In genomic region chr16:79076039-79076767, GRCh38 we compare ENCODE assay signal across 18 cellular contexts.
DNase-seq lines count a peak whose midpoint lies in the region; ATAC-seq lines count a peak whose summit lies in the region.
"Had no signal": no experiment of that assay in that cellular context is flagged by ENCODE, and none has a peak within 500 bp of the region (broad histone marks: within the 10 kb centered on the region; RNA-seq: fewer than 3 reads in every experiment).

No MANE protein-coding gene starts in this region.

- H3K4me1 Mint-ChIP-seq in activated naive CD4-positive, alpha-beta T cell treated with anti-CD3 and anti-CD28 coated beads for 36 hours (ENCODE audit: low read depth): peaks cover 43% of the 10 kb centered on the region
- peaks cover 65% of the 10 kb centered on the region for H3K4me1 Mint-ChIP-seq in activated CD4-positive, alpha-beta memory T cell treated with anti-CD3 and anti-CD28 coated beads, Interleukin-2, amount 10 ng/mL, durations not matched to agents 7 days and 5 days
- peaks cover 37% of the 10 kb centered on the region for H3K4me1 Mint-ChIP-seq in activated naive CD8-positive, alpha-beta T cell treated with anti-CD3 and anti-CD28 coated beads, Interleukin-2, amount 10 ng/mL, durations not matched to agents 7 days and 5 days
- H3K4me1 Mint-ChIP-seq in stimulated activated naive CD8-positive, alpha-beta T cell treated with anti-CD3 and anti-CD28 coated beads, Interleukin-15, Interleukin-2, amounts not matched to agents 100 ng/mL and 50 ng/mL, for 24 hours (ENCODE audit: low read depth): peaks cover 77% of the 10 kb centered on the region

- peaks cover 7% of the 10 kb centered on the region for H3K27me3 Mint-ChIP-seq in activated naive CD4-positive, alpha-beta T cell treated with anti-CD3 and anti-CD28 coated beads for 36 hours (ENCODE audit: low read depth)
- H3K27me3 Mint-ChIP-seq in activated CD4-positive, alpha-beta memory T cell treated with anti-CD3 and anti-CD28 coated beads, Interleukin-2, amount 10 ng/mL, durations not matched to agents 7 days and 5 days: no peaks in the 10 kb centered on the region
- peaks cover 27% of the 10 kb centered on the region for H3K27me3 Mint-ChIP-seq in activated naive CD8-positive, alpha-beta T cell treated with anti-CD3 and anti-CD28 coated beads, Interleukin-2, amount 10 ng/mL, durations not matched to agents 7 days and 5 days
- H3K27me3 Mint-ChIP-seq in stimulated activated naive CD8-positive, alpha-beta T cell treated with anti-CD3 and anti-CD28 coated beads, Interleukin-15, Interleukin-2, amounts not matched to agents 100 ng/mL and 50 ng/mL, for 24 hours: peaks cover 33% of the 10 kb centered on the region

- peak; percentile 33 for DNase-seq in activated naive CD4-positive, alpha-beta T cell treated with anti-CD3 and anti-CD28 coated beads for 36 hours
- no peak for DNase-seq in activated naive CD4-positive, alpha-beta T cell (lab: John Stamatoyannopoulos, UW)
- DNase-seq in activated CD4-positive, alpha-beta memory T cell treated with anti-CD3 and anti-CD28 coated beads, Interleukin-2, amount 10 ng/mL, durations not matched to agents 7 days and 5 days: peak; percentile 28
- DNase-seq in activated naive CD8-positive, alpha-beta T cell treated with anti-CD3 and anti-CD28 coated beads, Interleukin-2, amount 10 ng/mL, durations not matched to agents 7 days and 5 days: no peak
- DNase-seq in posterior cingulate gyrus: no peak
- DNase-seq in DMS79 treated with DMSO at 0.1 percent for 48 hours (lab: John Stamatoyannopoulos, UW): no peak
- DNase-seq: activated B cell treated with CpG ODN at 0.5 μM for 24 hours; CD8-positive, alpha-beta memory T cell; heart right ventricle; KBM-7; left lung; midbrain; NCI-H2171; NCI-H526; nephron progenitor cell; thyroid gland had no signal

- H3K36me3 Mint-ChIP-seq in activated naive CD4-positive, alpha-beta T cell treated with anti-CD3 and anti-CD28 coated beads for 36 hours (ENCODE audit: low read depth): no peaks in the 10 kb centered on the region
- H3K36me3 Mint-ChIP-seq in activated CD4-positive, alpha-beta memory T cell treated with anti-CD3 and anti-CD28 coated beads, Interleukin-2, amount 10 ng/mL, durations not matched to agents 7 days and 5 days (ENCODE audit: low read depth): peaks cover 5% of the 10 kb centered on the region
- peaks cover 4% of the 10 kb centered on the region for H3K36me3 Mint-ChIP-seq in activated naive CD8-positive, alpha-beta T cell treated with anti-CD3 and anti-CD28 coated beads, Interleukin-2, amount 10 ng/mL, durations not matched to agents 7 days and 5 days
- H3K36me3 Mint-ChIP-seq in stimulated activated naive CD8-positive, alpha-beta T cell treated with anti-CD3 and anti-CD28 coated beads, Interleukin-15, Interleukin-2, amounts not matched to agents 100 ng/mL and 50 ng/mL, for 24 hours (ENCODE audit: low read depth): no peaks in the 10 kb centered on the region
- H3K36me3 Mint-ChIP-seq: CD8-positive, alpha-beta memory T cell had no signal

- CTCF ChIA-PET in activated naive CD4-positive, alpha-beta T cell treated with anti-CD3 and anti-CD28 coated beads for 36 hours (lab: Charles Lee): no interaction called here
- CTCF ChIA-PET in activated CD4-positive, alpha-beta memory T cell treated with anti-CD3 and anti-CD28 coated beads, Interleukin-2, amount 10 ng/mL, durations not matched to agents 7 days and 5 days (lab: Charles Lee): interaction anchor here (1.0 kb wide), 1 partner anchor 33 kb away, joined by 5 read pairs; no protein-coding TSS in a partner anchor

- intact Hi-C loops in activated naive CD4-positive, alpha-beta T cell treated with anti-CD3 and anti-CD28 coated beads for 36 hours (cut with micrococcal nuclease): loop anchor here (1.0 to 5.0 kb wide), 4 partner anchors 15 to 526 kb away; partner anchors contain the start of gene MAF
- intact Hi-C loops in posterior cingulate gyrus (cut with DNase I): no loop called here

- ATAC-seq in activated naive CD8-positive, alpha-beta T cell treated with anti-CD3 and anti-CD28 coated beads, Interleukin-2, amount 10 ng/mL, durations not matched to agents 7 days and 5 days (ENCODE audit: low read depth): peak; percentile 18
- ATAC-seq: GM12878, heart right ventricle, left lung had no signal

- no peaks in the 10 kb centered on the region for H3K9me3 Mint-ChIP-seq in activated naive CD4-positive, alpha-beta T cell treated with anti-CD3 and anti-CD28 coated beads for 36 hours
- H3K9me3 Mint-ChIP-seq in activated CD4-positive, alpha-beta memory T cell treated with anti-CD3 and anti-CD28 coated beads, Interleukin-2, amount 10 ng/mL, durations not matched to agents 7 days and 5 days: peaks cover 3% of the 10 kb centered on the region
- H3K9me3 Mint-ChIP-seq in activated naive CD8-positive, alpha-beta T cell treated with anti-CD3 and anti-CD28 coated beads, Interleukin-2, amount 10 ng/mL, durations not matched to agents 7 days and 5 days: peaks cover 7% of the 10 kb centered on the region
- H3K9me3 Mint-ChIP-seq in stimulated activated naive CD8-positive, alpha-beta T cell treated with anti-CD3 and anti-CD28 coated beads, Interleukin-15, Interleukin-2, amounts not matched to agents 100 ng/mL and 50 ng/mL, for 24 hours: no peaks in the 10 kb centered on the region
- H3K9me3 Mint-ChIP-seq: activated B cell treated with CpG ODN at 0.5 μM for 24 hours; CD8-positive, alpha-beta memory T cell; nephron progenitor cell had no signal

- H3K4me3 Mint-ChIP-seq in activated naive CD4-positive, alpha-beta T cell treated with anti-CD3 and anti-CD28 coated beads for 36 hours: peak overlapping the region; percentile 25
- peak overlapping the region; percentile 27 for H3K4me3 Mint-ChIP-seq in activated CD4-positive, alpha-beta memory T cell treated with anti-CD3 and anti-CD28 coated beads, Interleukin-2, amount 10 ng/mL, durations not matched to agents 7 days and 5 days
- peak overlapping the region; percentile 46 for H3K4me3 Mint-ChIP-seq in activated naive CD8-positive, alpha-beta T cell treated with anti-CD3 and anti-CD28 coated beads, Interleukin-2, amount 10 ng/mL, durations not matched to agents 7 days and 5 days
- H3K4me3 Mint-ChIP-seq in stimulated activated naive CD8-positive, alpha-beta T cell treated with anti-CD3 and anti-CD28 coated beads, Interleukin-15, Interleukin-2, amounts not matched to agents 100 ng/mL and 50 ng/mL, for 24 hours: peak overlapping the region; percentile 56
- H3K4me3 Mint-ChIP-seq: activated B cell treated with CpG ODN at 0.5 μM for 24 hours, nephron progenitor cell had no signal

- POLR2A ChIA-PET in activated CD4-positive, alpha-beta memory T cell treated with anti-CD3 and anti-CD28 coated beads, Interleukin-2, amount 10 ng/mL, durations not matched to agents 7 days and 5 days (lab: Charles Lee): interaction anchor here (0.9 to 1.6 kb wide), 6 partner anchors 12 to 524 kb away, joined by 3 to 5 read pairs (median 3); partner anchors contain the start of gene MAF
- POLR2A ChIA-PET in activated naive CD8-positive, alpha-beta T cell treated with anti-CD3 and anti-CD28 coated beads, Interleukin-2, amount 10 ng/mL, durations not matched to agents 7 days and 5 days (lab: Charles Lee): no interaction called here

- peak overlapping the region; percentile 83 for H3K27ac Mint-ChIP-seq in activated naive CD4-positive, alpha-beta T cell treated with anti-CD3 and anti-CD28 coated beads for 36 hours
- H3K27ac Mint-ChIP-seq in activated CD4-positive, alpha-beta memory T cell treated with anti-CD3 and anti-CD28 coated beads, Interleukin-2, amount 10 ng/mL, durations not matched to agents 7 days and 5 days: peak overlapping the region; percentile 84
- H3K27ac Mint-ChIP-seq in activated naive CD8-positive, alpha-beta T cell treated with anti-CD3 and anti-CD28 coated beads, Interleukin-2, amount 10 ng/mL, durations not matched to agents 7 days and 5 days: no peak overlapping the region
- H3K27ac Mint-ChIP-seq in stimulated activated naive CD8-positive, alpha-beta T cell treated with anti-CD3 and anti-CD28 coated beads, Interleukin-15, Interleukin-2, amounts not matched to agents 100 ng/mL and 50 ng/mL, for 24 hours: peak overlapping the region; percentile 97
- H3K27ac Mint-ChIP-seq: activated B cell treated with CpG ODN at 0.5 μM for 24 hours had no signal

Comparison
In these comparisons a context has a peak if more than half of its experiments do, and no peak if none do; other contexts are left out.
1. DNase-seq: peak in activated naive CD4-positive, alpha-beta T cell treated with anti-CD3 and anti-CD28 coated beads for 36 hours (single experiment) and activated CD4-positive, alpha-beta memory T cell treated with anti-CD3 and anti-CD28 coated beads, Interleukin-2, amount 10 ng/mL, durations not matched to agents 7 days and 5 days (single experiment); none in activated naive CD4-positive, alpha-beta T cell (0 of 4), activated naive CD8-positive, alpha-beta T cell treated with anti-CD3 and anti-CD28 coated beads, Interleukin-2, amount 10 ng/mL, durations not matched to agents 7 days and 5 days (single experiment), posterior cingulate gyrus (0 of 10) and DMS79 treated with DMSO at 0.1 percent for 48 hours (single experiment).
2. Peak in every context shown above with its lines, with median percentiles within 50 percentile points of each other: H3K4me3 Mint-ChIP-seq.